In the genomic region with DNA sequence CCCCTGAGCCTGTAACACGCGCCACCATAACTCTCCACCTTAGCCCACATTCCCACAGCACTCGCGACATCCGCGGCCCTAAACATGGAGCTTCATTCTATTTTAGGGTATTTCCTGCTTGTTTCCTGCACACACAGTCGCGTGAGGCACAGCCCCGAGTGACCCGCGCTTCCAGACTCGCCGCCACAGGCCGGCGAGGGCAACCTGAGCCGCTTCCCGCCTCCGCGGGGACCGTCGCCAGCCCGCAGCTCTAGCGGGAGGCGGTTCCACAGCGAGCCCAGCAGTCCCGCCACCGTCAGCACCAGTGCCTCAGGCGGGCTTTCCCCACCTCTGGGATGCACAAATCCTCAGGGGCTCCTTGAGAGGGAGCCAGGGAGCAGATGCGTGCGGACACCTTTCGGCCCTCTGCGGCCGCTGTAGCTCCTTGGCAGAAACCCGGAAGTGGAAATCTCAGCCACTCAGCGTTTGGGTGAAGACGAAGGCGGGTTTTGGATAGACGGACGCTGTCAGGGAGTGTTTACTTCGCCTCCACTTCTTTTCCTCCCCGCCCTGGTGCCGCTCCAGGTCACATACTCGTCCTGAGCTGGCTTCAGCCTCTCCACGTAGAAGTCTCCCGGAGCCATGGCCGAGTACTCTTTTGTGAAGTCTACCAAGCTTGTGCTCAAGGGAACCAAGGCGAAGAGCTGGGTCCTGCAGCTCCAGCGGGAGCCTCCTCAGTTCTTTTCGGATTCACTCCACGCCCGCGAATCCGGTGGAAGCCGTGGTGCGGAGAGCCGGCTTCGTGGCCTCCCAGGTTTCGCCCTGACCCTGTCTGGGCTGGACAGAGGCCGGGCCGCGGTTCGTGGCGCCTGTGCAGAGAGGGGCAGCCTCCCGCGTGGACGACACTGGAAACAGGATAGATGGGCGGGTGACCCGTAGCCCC, we compare ENCODE assay signal across 8 cellular contexts.
DNase-seq lines count a peak whose midpoint lies in the region; ATAC-seq and TF ChIP-seq lines count a peak whose summit lies in the region.

No MANE protein-coding gene starts in this region.

- no peak for ATAC-seq in GM18861 (IDR thresholded peaks at IDR 0.05; ENCODE audit: unreplicated experiment)
- no peak for ATAC-seq in GM18873 (IDR thresholded peaks at IDR 0.05; ENCODE audit: low FRiP score, unreplicated experiment)

- peak; percentile 77 for DNase-seq in NCI-H226
- peak; percentile 66 for DNase-seq in fibroblast of gingiva (ENCODE audit: low read depth)
- peak; percentile 2 for DNase-seq in skeletal muscle cell (ENCODE audit: low read depth)
- no peak for DNase-seq in neural progenitor cell (ENCODE audit: low spot score)
- no peak for DNase-seq in dermis blood vessel endothelial cell

- no peaks in the 10 kb centered on the region for H3K27me3 Mint-ChIP-seq in neural progenitor cell (ENCODE audit: insufficient read depth, low read depth)

- H3K36me3 ChIP-seq in ES-I3 (ENCODE audit: insufficient read depth, low read length) (no peaks in the 10 kb centered on the region), neural progenitor cell (no peaks in the 10 kb centered on the region)

- H3K9ac ChIP-seq in ES-I3 (ENCODE audit: low read depth, low read length), result peak overlapping the region; percentile 57; the same call in 1 of the 2 replicates
- H3K9ac ChIP-seq in neural progenitor cell, result no peak overlapping the region

- no peaks in the 10 kb centered on the region for H3K4me1 ChIP-seq in ES-I3 (ENCODE audit: insufficient read depth, low read length)
- no peaks in the 10 kb centered on the region for H3K4me1 ChIP-seq in neural progenitor cell

- H3K4me2 ChIP-seq in neural progenitor cell, result no peak overlapping the region

- H3K4me3 ChIP-seq in skeletal muscle cell (ENCODE audit: low read depth, low read length) (peak overlapping the region; percentile 37), neural progenitor cell (no peak overlapping the region)

- H3K4me1 Mint-ChIP-seq in neural progenitor cell, result no peaks in the 10 kb centered on the region

- H3K9me3 ChIP-seq in ES-I3 (ENCODE audit: control insufficient read depth, insufficient read depth, low read length), result no peaks in the 10 kb centered on the region
- peaks cover 32% of the 10 kb centered on the region for H3K9me3 ChIP-seq in neural progenitor cell (ENCODE audit: low read depth)

- H3K4me3 Mint-ChIP-seq in neural progenitor cell, result no peak overlapping the region

- no peak overlapping the region for H3K27ac Mint-ChIP-seq in neural progenitor cell

- H3K9me3 Mint-ChIP-seq in neural progenitor cell, result peaks cover 43% of the 10 kb centered on the region

- no peaks in the 10 kb centered on the region for H3F3A ChIP-seq in neural progenitor cell (ENCODE audit: low read depth)

- no peaks in the 10 kb centered on the region for H3K27me3 ChIP-seq in neural progenitor cell

- no peak overlapping the region for H2AFZ ChIP-seq in neural progenitor cell (replicated peaks)

- no peaks in the 10 kb centered on the region for H4K20me1 ChIP-seq in neural progenitor cell (ENCODE audit: low read depth)

- H3K36me3 Mint-ChIP-seq in neural progenitor cell, result no peaks in the 10 kb centered on the region

- H3K27ac ChIP-seq in neural progenitor cell, result no peak overlapping the region

- no peak for TF ChIP-seq CTCF in neural progenitor cell (IDR thresholded peaks at IDR 0.05)

- H3K79me2 ChIP-seq in neural progenitor cell (ENCODE audit: low read depth), result no peaks in the 10 kb centered on the region

Comparison
In these comparisons a context has a peak if more than half of its experiments do, and no peak if none do; other contexts are left out.
1. DNase-seq: peak in NCI-H226 (single experiment), fibroblast of gingiva (single experiment) and skeletal muscle cell (single experiment); none in neural progenitor cell (single experiment) and dermis blood vessel endothelial cell (single experiment).